2 cellular contexts compared by ENCODE assay signal in genomic region chr1:226457307-226457712, GRCh38.
TF ChIP-seq lines count a peak whose summit lies in the region.

No MANE protein-coding gene starts in this region.

TF ChIP-seq in K562, 482 proteins besides CTCF, POLR2A, EP300 and RAD21:
- TF ChIP-seq ZNF124 (CRISPR knock-in tag; IDR thresholded peaks at IDR 0.05), result no peak
- TF ChIP-seq L3MBTL2 (IDR thresholded peaks at IDR 0.05), result peak; percentile 52; the same call in 1 of the 2 replicates
- TF ChIP-seq HMBOX1 (IDR thresholded peaks at IDR 0.05), result no peak
- no peak for TF ChIP-seq ZBTB17 (CRISPR knock-in tag; IDR thresholded peaks at IDR 0.05)
- TF ChIP-seq YY1 (IDR thresholded peaks at IDR 0.05; ENCODE audit: borderline replicate concordance in 1 of 3, control insufficient read depth in 1 of 3, extremely low read depth in 1 of 3, insufficient read depth in 3 of 3, insufficient read length in 1 of 3, insufficient replicate concordance in 2 of 3, low read depth in 1 of 3, low read length in 2 of 3), result peak in 1 of 3 experiments; percentile 7
- TF ChIP-seq EZH2 (IDR thresholded peaks at IDR 0.05; ENCODE audit: borderline replicate concordance, low read depth, low read length), result no peak
- peak; percentile 37; the same call in 1 of the 2 replicates for TF ChIP-seq CTBP1 (IDR thresholded peaks at IDR 0.05; ENCODE audit: borderline replicate concordance)
- TF ChIP-seq FOXK2 (conservative IDR thresholded peaks at IDR 0.05 in 1 of 2, IDR thresholded peaks at IDR 0.05 in 1 of 2; ENCODE audit: low read depth in 2 of 2), result 0 out of 4 replicates have a peak, but pooled peaks of 1 of the 2 experiments have one; percentile 48
- TF ChIP-seq USF1 (CRISPR knock-in tag; IDR thresholded peaks at IDR 0.05), result peak; percentile 30; the same call in 1 of the 2 replicates
- TF ChIP-seq DIDO1 (tag; IDR thresholded peaks at IDR 0.05; ENCODE audit: low read depth), result peak; percentile 59
- peak; percentile 23; the same call in 1 of the 2 replicates for TF ChIP-seq RAD51 (IDR thresholded peaks at IDR 0.05; ENCODE audit: borderline replicate concordance, low read depth)
- peak; percentile 13; the same call in 1 of the 2 replicates for TF ChIP-seq BCOR (IDR thresholded peaks at IDR 0.05)
- no peak for TF ChIP-seq ZSCAN32 (CRISPR knock-in tag; IDR thresholded peaks at IDR 0.05)
- TF ChIP-seq MAZ (CRISPR knock-in tag; conservative IDR thresholded peaks at IDR 0.05 in 1 of 2, IDR thresholded peaks at IDR 0.05 in 1 of 2), result peak in 1 of 2 experiments; percentile 48; a peak in 1 of 4 replicates
- peak; percentile 91 for TF ChIP-seq BHLHE40 (IDR thresholded peaks at IDR 0.05; ENCODE audit: low read length)
- peak; percentile 51; the same call in 1 of the 2 replicates for TF ChIP-seq GABPA (tag; conservative IDR thresholded peaks at IDR 0.05; ENCODE audit: low read depth)
- no peak for TF ChIP-seq ZNF717 (CRISPR knock-in tag; IDR thresholded peaks at IDR 0.05)
- TF ChIP-seq FOXA3 (CRISPR knock-in tag; conservative IDR thresholded peaks at IDR 0.05 in 1 of 2, IDR thresholded peaks at IDR 0.05 in 1 of 2), result peak in 1 of 2 experiments; percentile 35; a peak in 1 of 4 replicates
- no peak for TF ChIP-seq ZBTB33 (CRISPR knock-in tag; IDR thresholded peaks at IDR 0.05)
- peak; percentile 41; the same call in 1 of the 2 replicates for TF ChIP-seq TOE1 (IDR thresholded peaks at IDR 0.05; ENCODE audit: borderline replicate concordance)
- TF ChIP-seq TOE1 (CRISPR knock-in tag; IDR thresholded peaks at IDR 0.05; ENCODE audit: borderline replicate concordance, low read depth), result no peak
- peak in 1 of 2 experiments; percentile 54; a peak in 1 of 3 replicates for TF ChIP-seq CBX3 (IDR thresholded peaks at IDR 0.05; ENCODE audit: borderline replicate concordance in 1 of 2, low read length in 2 of 2)

TF ChIP-seq in HepG2, 621 proteins besides CTCF, POLR2A, EP300 and RAD21:
- TF ChIP-seq ZXDC (CRISPR knock-in tag; IDR thresholded peaks at IDR 0.05), result no peak
- TF ChIP-seq JUNB (CRISPR knock-in tag; IDR thresholded peaks at IDR 0.05; ENCODE audit: borderline replicate concordance), result no peak
- TF ChIP-seq ZKSCAN1 (IDR thresholded peaks at IDR 0.05; ENCODE audit: low read length), result no peak
- TF ChIP-seq ZHX2 (IDR thresholded peaks at IDR 0.05; ENCODE audit: low read depth), result no peak
- no peak for TF ChIP-seq ZHX2 (CRISPR knock-in tag; IDR thresholded peaks at IDR 0.05; ENCODE audit: borderline replicate concordance)
